Comparison of ENCODE assay signal across 18 cellular contexts in the genomic region with DNA sequence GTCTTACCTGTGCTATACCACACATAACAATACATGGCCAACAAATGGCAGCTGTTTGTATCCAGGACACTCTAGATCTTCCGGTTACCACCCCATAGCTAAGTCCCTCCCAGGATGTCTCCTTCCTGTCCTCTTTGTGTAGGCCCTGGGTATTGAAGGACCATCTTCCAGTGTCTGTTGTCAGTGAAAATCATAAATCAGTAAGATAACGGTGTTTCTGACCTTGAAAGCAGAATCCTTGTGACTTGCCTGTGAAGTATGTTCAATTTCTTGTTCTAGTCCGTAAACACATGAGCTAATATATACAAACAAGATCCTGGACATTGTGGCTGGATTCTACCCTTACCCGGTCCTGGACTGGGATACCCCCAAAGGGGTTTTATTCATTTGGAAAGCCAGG.
A peak's percentile ranks its signal among the peaks of the same experiment; 100 is the strongest.
DNase-seq lines count a peak whose midpoint lies in the region.
"Had no signal": no experiment of that assay in that cellular context is flagged by ENCODE, and none has a peak within 500 bp of the region (broad histone marks: within the 10 kb centered on the region; RNA-seq: fewer than 3 reads in every experiment).

No MANE protein-coding gene starts in this region.

- H3K4me1 ChIP-seq in mesenchymal stem cell (ENCODE audit: control insufficient read depth, insufficient read depth, low read depth, low read length), result no peaks in the 10 kb centered on the region
- H3K4me1 ChIP-seq: A549, Caco-2 had no signal

- peak overlapping the region; percentile 8 for H3K27ac Mint-ChIP-seq in activated naive CD4-positive, alpha-beta T cell treated with anti-CD3 and anti-CD28 coated beads, Interleukin-2, amount 50 U/mL, for 24 hours
- H3K27ac Mint-ChIP-seq in activated naive CD4-positive, alpha-beta T cell treated with anti-CD3 and anti-CD28 coated beads, Interleukin-2, amount 10 ng/mL, durations not matched to agents 7 days and 5 days, result no peak overlapping the region
- H3K27ac Mint-ChIP-seq: B cell; CD4-positive, alpha-beta T cell; CD8-positive, alpha-beta T cell had no signal

- no peaks in the 10 kb centered on the region for H3K9me3 Mint-ChIP-seq in activated naive CD4-positive, alpha-beta T cell treated with anti-CD3 and anti-CD28 coated beads, Interleukin-2, amount 50 U/mL, for 24 hours
- no peaks in the 10 kb centered on the region for H3K9me3 Mint-ChIP-seq in activated naive CD4-positive, alpha-beta T cell treated with anti-CD3 and anti-CD28 coated beads, Interleukin-2, amount 10 ng/mL, durations not matched to agents 7 days and 5 days
- H3K9me3 Mint-ChIP-seq: CD8-positive, alpha-beta T cell had no signal

- H4K91ac ChIP-seq in mesenchymal stem cell (ENCODE audit: low read length), result no peak overlapping the region

- H3K14ac ChIP-seq in mesenchymal stem cell (ENCODE audit: low read length in 2 of 2), result no peak overlapping the region

- no peak overlapping the region for H2AK5ac ChIP-seq in mesenchymal stem cell (ENCODE audit: low read length, severe bottlenecking)

- H3K23ac ChIP-seq in mesenchymal stem cell (ENCODE audit: low read length in 2 of 2), result no peak overlapping the region

- no peak overlapping the region for H2AFZ ChIP-seq in mesenchymal stem cell (ENCODE audit: low read depth, low read length)

- no peak overlapping the region for H3K4me2 ChIP-seq in mesenchymal stem cell (ENCODE audit: low read length, poor library complexity, severe bottlenecking)
- H3K4me2 ChIP-seq: A549 had no signal

- CTCF ChIA-PET in activated naive CD4-positive, alpha-beta T cell treated with anti-CD3 and anti-CD28 coated beads, Interleukin-2, amount 10 ng/mL, durations not matched to agents 7 days and 5 days (lab: Charles Lee), result no interaction called here

- no peak overlapping the region for H3K4me3 ChIP-seq in mesenchymal stem cell (ENCODE audit: insufficient read depth in 1 of 2, low read depth in 1 of 2, low read length in 2 of 2)
- H3K4me3 ChIP-seq: A549; BLaER1 treated with 17β-estradiol and CSF1 and Interleukin-3, amounts not matched to agents 10 nM and 100 nM had no signal

- 0% methylated on average over 2 of the region's 4 CpGs for WGBS in mesenchymal stem cell

- H3K36me3 ChIP-seq in mesenchymal stem cell (ENCODE audit: control insufficient read depth in 1 of 2, insufficient read depth in 2 of 2, low read depth in 1 of 2, low read length in 2 of 2), result no peaks in the 10 kb centered on the region
- H3K36me3 ChIP-seq: BLaER1 treated with 17β-estradiol and CSF1 and Interleukin-3, amounts not matched to agents 10 nM and 100 nM had no signal

- no peaks in the 10 kb centered on the region for H3K27me3 Mint-ChIP-seq in activated naive CD4-positive, alpha-beta T cell treated with anti-CD3 and anti-CD28 coated beads, Interleukin-2, amount 50 U/mL, for 24 hours
- no peaks in the 10 kb centered on the region for H3K27me3 Mint-ChIP-seq in activated naive CD4-positive, alpha-beta T cell treated with anti-CD3 and anti-CD28 coated beads, Interleukin-2, amount 10 ng/mL, durations not matched to agents 7 days and 5 days
- H3K27me3 Mint-ChIP-seq: B cell; CD4-positive, alpha-beta T cell had no signal

- H3K4me3 Mint-ChIP-seq in activated naive CD4-positive, alpha-beta T cell treated with anti-CD3 and anti-CD28 coated beads, Interleukin-2, amount 50 U/mL, for 24 hours, result no peak overlapping the region
- no peak overlapping the region for H3K4me3 Mint-ChIP-seq in activated naive CD4-positive, alpha-beta T cell treated with anti-CD3 and anti-CD28 coated beads, Interleukin-2, amount 10 ng/mL, durations not matched to agents 7 days and 5 days
- H3K4me3 Mint-ChIP-seq: B cell; CD4-positive, alpha-beta T cell; CD8-positive, alpha-beta T cell had no signal

- H3K9me3 ChIP-seq in mesenchymal stem cell (ENCODE audit: control insufficient read depth, low read length), result no peaks in the 10 kb centered on the region
- H3K9me3 ChIP-seq: A549; BLaER1 treated with 17β-estradiol and CSF1 and Interleukin-3, amounts not matched to agents 10 nM and 100 nM; Caco-2 had no signal

- H2BK5ac ChIP-seq in mesenchymal stem cell (ENCODE audit: low read depth, low read length, poor library complexity, severe bottlenecking), result no peak overlapping the region

- H4K8ac ChIP-seq in mesenchymal stem cell (ENCODE audit: low read length), result no peak overlapping the region

- no peak overlapping the region for H3K4ac ChIP-seq in mesenchymal stem cell (ENCODE audit: low read depth in 1 of 2, low read length in 2 of 2)

- no peak overlapping the region for H3K27ac ChIP-seq in mesenchymal stem cell (ENCODE audit: low read length, poor library complexity, severe bottlenecking)
- H3K27ac ChIP-seq: 22Rv1; A549; BLaER1 treated with 17β-estradiol and CSF1 and Interleukin-3, amounts not matched to agents 10 nM and 100 nM; C4-2B had no signal

- H3K4me1 Mint-ChIP-seq in activated naive CD4-positive, alpha-beta T cell treated with anti-CD3 and anti-CD28 coated beads, Interleukin-2, amount 50 U/mL, for 24 hours, result no peaks in the 10 kb centered on the region
- no peaks in the 10 kb centered on the region for H3K4me1 Mint-ChIP-seq in activated naive CD4-positive, alpha-beta T cell treated with anti-CD3 and anti-CD28 coated beads, Interleukin-2, amount 10 ng/mL, durations not matched to agents 7 days and 5 days
- H3K4me1 Mint-ChIP-seq: B cell had no signal

- no peaks in the 10 kb centered on the region for H3K79me1 ChIP-seq in mesenchymal stem cell (replicated peaks; ENCODE audit: low read length, poor library complexity, severe bottlenecking)

- H3K27me3 ChIP-seq in mesenchymal stem cell (ENCODE audit: control insufficient read depth in 1 of 2, insufficient read depth in 1 of 2, low read length in 2 of 2), result peaks cover 0 to 21% of the 10 kb centered on the region in 2 experiments
- H3K27me3 ChIP-seq: BLaER1 treated with 17β-estradiol and CSF1 and Interleukin-3, amounts not matched to agents 10 nM and 100 nM had no signal

- H2BK120ac ChIP-seq in mesenchymal stem cell (ENCODE audit: low read depth, low read length), result no peak overlapping the region

- no peaks in the 10 kb centered on the region for H3K36me3 Mint-ChIP-seq in activated naive CD4-positive, alpha-beta T cell treated with anti-CD3 and anti-CD28 coated beads, Interleukin-2, amount 50 U/mL, for 24 hours
- H3K36me3 Mint-ChIP-seq in activated naive CD4-positive, alpha-beta T cell treated with anti-CD3 and anti-CD28 coated beads, Interleukin-2, amount 10 ng/mL, durations not matched to agents 7 days and 5 days, result no peaks in the 10 kb centered on the region
- H3K36me3 Mint-ChIP-seq: CD8-positive, alpha-beta T cell had no signal

- H2BK15ac ChIP-seq in mesenchymal stem cell (ENCODE audit: low read depth, poor library complexity, severe bottlenecking), result no peak overlapping the region

- no peak overlapping the region for H3K18ac ChIP-seq in mesenchymal stem cell (ENCODE audit: low read depth in 1 of 2, low read length in 2 of 2)

- H2BK12ac ChIP-seq in mesenchymal stem cell (ENCODE audit: low read length in 2 of 2), result no peak overlapping the region

- no peak overlapping the region for H3K9ac ChIP-seq in mesenchymal stem cell (ENCODE audit: low read length)
- H3K9ac ChIP-seq: BLaER1 treated with 17β-estradiol and CSF1 and Interleukin-3, amounts not matched to agents 10 nM and 100 nM had no signal

- no peak for DNase-seq in activated naive CD4-positive, alpha-beta T cell treated with anti-CD3 and anti-CD28 coated beads, Interleukin-2, amount 10 ng/mL, durations not matched to agents 7 days and 5 days
- DNase-seq in amniotic epithelial cell (ENCODE audit: low read depth) (peak; percentile 36), mesenchymal stem cell (peak; percentile 65), kidney tubule cell (ENCODE audit: low spot score) (no peak), NCI-H345 treated with DMSO at 0.1 percent for 48 hours (lab: John Stamatoyannopoulos, UW; ENCODE audit: unreplicated experiment) (no peak)
- DNase-seq: AML-193; Caco-2; Calu3; CD4-positive, alpha-beta T cell; CD8-positive, alpha-beta T cell; DMS79 treated with DMSO at 0.1 percent for 48 hours; GF-D8 had no signal

Comparison
In these comparisons a context has a peak if more than half of its experiments do, and no peak if none do; other contexts are left out.
1. DNase-seq: peak in amniotic epithelial cell (single experiment) and mesenchymal stem cell (single experiment); none in activated naive CD4-positive, alpha-beta T cell treated with anti-CD3 and anti-CD28 coated beads, Interleukin-2, amount 10 ng/mL, durations not matched to agents 7 days and 5 days (single experiment), kidney tubule cell (single experiment) and NCI-H345 treated with DMSO at 0.1 percent for 48 hours (single experiment).